Comparison of ENCODE assay signal across 2 cellular contexts in the genomic region with DNA sequence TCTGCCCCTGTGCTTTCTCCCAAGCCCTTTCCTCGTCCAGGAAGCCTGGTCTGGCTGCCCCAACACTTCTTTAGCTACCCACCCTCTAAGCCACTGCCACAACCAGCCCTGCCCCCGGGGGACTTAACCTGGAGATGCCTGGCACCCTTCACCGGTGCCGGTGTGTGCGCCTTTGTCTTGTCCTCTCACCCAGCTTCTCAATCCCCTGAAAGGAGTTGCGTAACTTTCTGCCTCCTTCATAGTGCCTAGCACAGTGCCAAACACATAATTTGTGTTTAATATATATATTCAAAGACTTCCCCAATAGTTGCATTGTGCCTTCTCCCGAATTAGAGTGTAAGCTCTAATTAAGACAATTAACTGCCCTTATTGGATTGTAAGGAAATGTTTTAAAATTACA.
A peak's percentile ranks its signal among the peaks of the same experiment; 100 is the strongest.
TF ChIP-seq lines count a peak whose summit lies in the region.

No MANE protein-coding gene starts in this region.

TF ChIP-seq in HepG2, 621 proteins besides CTCF, POLR2A, EP300 and RAD21:
- TF ChIP-seq, protein P1, sequence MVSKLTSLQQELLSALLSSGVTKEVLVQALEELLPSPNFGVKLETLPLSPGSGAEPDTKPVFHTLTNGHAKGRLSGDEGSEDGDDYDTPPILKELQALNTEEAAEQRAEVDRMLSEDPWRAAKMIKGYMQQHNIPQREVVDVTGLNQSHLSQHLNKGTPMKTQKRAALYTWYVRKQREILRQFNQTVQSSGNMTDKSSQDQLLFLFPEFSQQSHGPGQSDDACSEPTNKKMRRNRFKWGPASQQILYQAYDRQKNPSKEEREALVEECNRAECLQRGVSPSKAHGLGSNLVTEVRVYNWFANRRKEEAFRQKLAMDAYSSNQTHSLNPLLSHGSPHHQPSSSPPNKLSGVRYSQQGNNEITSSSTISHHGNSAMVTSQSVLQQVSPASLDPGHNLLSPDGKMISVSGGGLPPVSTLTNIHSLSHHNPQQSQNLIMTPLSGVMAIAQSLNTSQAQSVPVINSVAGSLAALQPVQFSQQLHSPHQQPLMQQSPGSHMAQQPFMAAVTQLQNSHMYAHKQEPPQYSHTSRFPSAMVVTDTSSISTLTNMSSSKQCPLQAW (CRISPR knock-in tag; IDR thresholded peaks at IDR 0.05): no peak
- TF ChIP-seq TBX3 (IDR thresholded peaks at IDR 0.05; ENCODE audit: borderline replicate concordance) (no peak), CEBPB (IDR thresholded peaks at IDR 0.05; ENCODE audit: borderline replicate concordance, low read depth, low read length) (peak; percentile 73), NFKB2 (CRISPR knock-in tag; IDR thresholded peaks at IDR 0.05; ENCODE audit: borderline replicate concordance) (no peak), SIN3A (IDR thresholded peaks at IDR 0.05; ENCODE audit: borderline replicate concordance, low read depth, low read length) (no peak)
TF ChIP-seq in HepG2: peak in this region for 1.

TF ChIP-seq in K562, 482 proteins besides CTCF, POLR2A, EP300 and RAD21:
- TF ChIP-seq ELK1 (CRISPR knock-in tag; IDR thresholded peaks at IDR 0.05) (no peak), TAF15 (IDR thresholded peaks at IDR 0.05; ENCODE audit: low read depth, low read length) (no peak), CEBPB (tag; IDR thresholded peaks at IDR 0.05) (0 out of 2 replicates have a peak, but pooled peaks have one; percentile 20), CEBPG (CRISPR knock-in tag; IDR thresholded peaks at IDR 0.05) (no peak), CEBPG (tag; conservative IDR thresholded peaks at IDR 0.05 in 1 of 2, IDR thresholded peaks at IDR 0.05 in 1 of 2) (0 out of 4 replicates have a peak, but pooled peaks of 1 of the 2 experiments have one; percentile 29), CREBBP (IDR thresholded peaks at IDR 0.05; ENCODE audit: low read depth, low read length) (no peak), ZMIZ1 (IDR thresholded peaks at IDR 0.05; ENCODE audit: low read depth in 2 of 2, low read length in 2 of 2) (no peak)
- TF ChIP-seq, protein P2, sequence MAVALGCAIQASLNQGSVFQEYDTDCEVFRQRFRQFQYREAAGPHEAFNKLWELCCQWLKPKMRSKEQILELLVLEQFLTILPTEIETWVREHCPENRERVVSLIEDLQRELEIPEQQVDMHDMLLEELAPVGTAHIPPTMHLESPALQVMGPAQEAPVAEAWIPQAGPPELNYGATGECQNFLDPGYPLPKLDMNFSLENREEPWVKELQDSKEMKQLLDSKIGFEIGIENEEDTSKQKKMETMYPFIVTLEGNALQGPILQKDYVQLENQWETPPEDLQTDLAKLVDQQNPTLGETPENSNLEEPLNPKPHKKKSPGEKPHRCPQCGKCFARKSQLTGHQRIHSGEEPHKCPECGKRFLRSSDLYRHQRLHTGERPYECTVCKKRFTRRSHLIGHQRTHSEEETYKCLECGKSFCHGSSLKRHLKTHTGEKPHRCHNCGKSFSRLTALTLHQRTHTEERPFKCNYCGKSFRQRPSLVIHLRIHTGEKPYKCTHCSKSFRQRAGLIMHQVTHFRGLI (CRISPR knock-in tag; IDR thresholded peaks at IDR 0.05): no peak
